Comparison of ENCODE assay signal across 13 cellular contexts in the genomic region with DNA sequence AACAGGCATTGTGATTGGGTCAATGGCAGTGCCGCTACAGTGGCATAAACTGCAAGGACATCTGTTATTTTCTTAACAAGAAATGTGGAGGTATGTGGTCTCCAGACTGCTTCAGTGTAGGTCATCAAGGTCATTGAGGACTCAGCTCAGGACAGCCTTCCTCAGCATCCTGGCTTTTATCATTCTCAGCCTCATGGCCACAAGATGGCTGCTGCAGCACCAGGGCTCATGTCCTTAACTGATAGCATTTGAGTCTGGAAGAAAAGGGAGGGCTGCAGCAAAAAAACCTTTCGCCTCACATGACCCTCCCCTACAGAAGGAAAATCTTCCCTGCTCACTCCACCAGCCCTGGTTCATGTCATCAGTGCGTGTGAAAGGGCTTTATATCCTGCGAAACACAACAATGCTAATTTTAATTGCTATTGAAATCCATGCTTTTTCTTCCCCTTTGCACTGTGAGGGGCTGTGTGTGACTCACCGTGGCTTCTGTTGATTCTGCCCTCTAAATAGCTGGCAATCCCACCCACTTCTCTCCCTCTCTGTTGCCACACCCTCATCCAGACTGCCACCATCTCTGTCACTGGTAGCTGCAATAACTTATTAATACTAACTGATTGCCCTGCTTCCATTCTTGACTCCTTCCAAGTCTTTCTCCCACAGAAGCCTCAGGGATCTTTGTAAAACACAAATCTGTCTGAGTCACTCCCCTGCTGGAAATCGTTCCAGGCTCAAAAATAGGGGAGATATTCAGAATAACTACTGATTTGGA. TPM values are rescaled to one million over a fixed set of nuclear protein-coding genes. Genes with fewer than 3 reads are reported as not detected.
DNase-seq lines count a peak whose midpoint lies in the region; ATAC-seq, FAIRE-seq and TF ChIP-seq lines count a peak whose summit lies in the region.
"Had no signal": no experiment of that assay in that cellular context is flagged by ENCODE, and none has a peak within 500 bp of the region (broad histone marks: within the 10 kb centered on the region; RNA-seq: fewer than 3 reads in every experiment).

No MANE protein-coding gene starts in this region.

- H3K4me1 ChIP-seq in ACC112 (ENCODE audit: control insufficient read depth, insufficient read depth, low read length, unreplicated experiment) (peaks cover 49% of the 10 kb centered on the region), IMR-90 (ENCODE audit: control insufficient read depth, insufficient read depth, low read length) (peaks cover 25% of the 10 kb centered on the region), K562 (replicated peaks in 1 of 2; ENCODE audit: control insufficient read depth in 2 of 2, insufficient read depth in 2 of 2, low read length in 2 of 2) (no peaks in the 10 kb centered on the region; a peak in 2 of 5 replicates), kidney (ENCODE audit: control insufficient read depth in 1 of 2, insufficient read depth in 1 of 2, low read depth in 1 of 2, low read length in 2 of 2) (no peaks in the 10 kb centered on the region), HepG2 (ENCODE audit: insufficient read depth, low read length) (peaks cover 8% of the 10 kb centered on the region; the same call in 1 of the 2 replicates)

- H3K9me1 ChIP-seq in IMR-90 (ENCODE audit: insufficient read depth, low read length): peaks cover 17% of the 10 kb centered on the region
- H3K9me1 ChIP-seq in K562 (ENCODE audit: control insufficient read depth, insufficient read depth, low read length): no peaks in the 10 kb centered on the region

- no peaks in the 10 kb centered on the region for H3K27me3 ChIP-seq in ACC112 (ENCODE audit: insufficient read depth, low read length)
- H3K27me3 ChIP-seq in IMR-90 (ENCODE audit: control insufficient read depth, insufficient read depth, low read length): no peaks in the 10 kb centered on the region
- H3K27me3 ChIP-seq in K562 (ENCODE audit: control insufficient read depth in 2 of 2, insufficient read depth in 2 of 2, low read length in 2 of 2): peaks cover 0 to 4% of the 10 kb centered on the region in 2 experiments; a peak in 1 of 5 replicates
- H3K27me3 ChIP-seq in HepG2 (ENCODE audit: control insufficient read depth in 1 of 2, insufficient read depth in 2 of 2, low read length in 2 of 2): peaks cover 0 to 12% of the 10 kb centered on the region in 2 experiments; a peak in 2 of 5 replicates
- H3K27me3 ChIP-seq: upper lobe of left lung had no signal

- peak overlapping the region; percentile 21; the same call in 1 of the 2 replicates for H4K91ac ChIP-seq in IMR-90 (ENCODE audit: insufficient read depth, low read depth, low read length)

- peak; percentile 53 for DNase-seq in IMR-90
- peak in 1 of 4 experiments; percentile 53 for DNase-seq in K562 (ENCODE audit: extremely low read depth in 1 of 4, low spot score in 3 of 4)
- DNase-seq in kidney: peak; percentile 2
- DNase-seq in HepG2 (ENCODE audit: low spot score): no peak
- DNase-seq in GM13977 (ENCODE audit: low spot score): no peak
- DNase-seq in D721Med (ENCODE audit: insufficient read length, low spot score): no peak
- DNase-seq in activated CD4-positive, alpha-beta T cell treated with anti-CD3 and anti-CD28 coated beads for 4 hours: no peak
- DNase-seq: KBM-7, upper lobe of left lung had no signal

- H3K56ac ChIP-seq in IMR-90 (ENCODE audit: extremely low read depth, insufficient read depth, low read length): no peak overlapping the region

- peak overlapping the region; percentile 79 for H2BK5ac ChIP-seq in IMR-90 (ENCODE audit: low read depth, low read length, poor library complexity, severe bottlenecking)

- BruUV-seq in IMR-90 (replicated peaks; lab: Mats Ljungman, UMichigan): no TSS peak
- BruUV-seq in K562 (replicated peaks; lab: Mats Ljungman, UMichigan): no TSS peak
- no TSS peak for BruUV-seq in HepG2 (replicated peaks; lab: Mats Ljungman, UMichigan)

- H3K18ac ChIP-seq in IMR-90 (ENCODE audit: low read depth, low read length): peak overlapping the region; percentile 78; the same call in 1 of the 2 replicates

- peak overlapping the region; percentile 25; the same call in 1 of the 2 replicates for H3K4ac ChIP-seq in IMR-90 (ENCODE audit: low read depth, low read length)

- peak overlapping the region; percentile 20 for H2AFZ ChIP-seq in ACC112 (ENCODE audit: low read length, unreplicated experiment)
- H2AFZ ChIP-seq in IMR-90 (replicated peaks; ENCODE audit: low read length, poor library complexity): no peak overlapping the region
- H2AFZ ChIP-seq in K562 (ENCODE audit: low read depth, low read length): peak overlapping the region; percentile 32; the same call in 1 of the 2 replicates
- no peak overlapping the region for H2AFZ ChIP-seq in HepG2 (ENCODE audit: low read length)

- no peak overlapping the region for H3K4me2 ChIP-seq in IMR-90 (ENCODE audit: low read depth, low read length)
- no peak overlapping the region for H3K4me2 ChIP-seq in K562 (ENCODE audit: insufficient read depth, low read length)
- no peak overlapping the region for H3K4me2 ChIP-seq in HepG2 (ENCODE audit: low read depth, low read length)

- H3K4me3 ChIP-seq in ACC112 (ENCODE audit: low read depth, low read length) (no peak overlapping the region), IMR-90 (ENCODE audit: insufficient read depth, low read depth, low read length) (no peak overlapping the region), K562 (no peak overlapping the region), kidney (ENCODE audit: low read length in 2 of 2) (no peak overlapping the region), HepG2 (replicated peaks in 1 of 3; ENCODE audit: insufficient read depth in 1 of 3, low read depth in 2 of 3, low read length in 3 of 3) (no peak overlapping the region)
- H3K4me3 ChIP-seq: lung, upper lobe of left lung had no signal

- H2BK120ac ChIP-seq in IMR-90 (ENCODE audit: low read depth, low read length): peak overlapping the region; percentile 55; the same call in 1 of the 2 replicates

- peak overlapping the region; percentile 33 for H2AK9ac ChIP-seq in IMR-90 (replicated peaks; ENCODE audit: low read depth, low read length, poor library complexity)

- H4K20me1 ChIP-seq in IMR-90 (ENCODE audit: insufficient read depth, low read length) (no peaks in the 10 kb centered on the region), K562 (replicated peaks; ENCODE audit: control insufficient read depth, insufficient read depth, low read length) (no peaks in the 10 kb centered on the region), HepG2 (ENCODE audit: insufficient read depth, low read length) (no peaks in the 10 kb centered on the region)

- no peaks in the 10 kb centered on the region for H3K36me3 ChIP-seq in ACC112 (ENCODE audit: insufficient read depth, low read length)
- H3K36me3 ChIP-seq in IMR-90 (ENCODE audit: control insufficient read depth, insufficient read depth, low read length): no peaks in the 10 kb centered on the region
- H3K36me3 ChIP-seq in K562 (ENCODE audit: control insufficient read depth, insufficient read depth, low read length): no peaks in the 10 kb centered on the region
- no peaks in the 10 kb centered on the region for H3K36me3 ChIP-seq in kidney (ENCODE audit: control insufficient read depth in 1 of 2, insufficient read depth in 2 of 2, low read length in 2 of 2)
- no peaks in the 10 kb centered on the region for H3K36me3 ChIP-seq in HepG2 (replicated peaks in 1 of 2; ENCODE audit: control insufficient read depth in 1 of 2, insufficient read depth in 2 of 2, low read length in 2 of 2)
- H3K36me3 ChIP-seq: neutrophil, upper lobe of left lung had no signal

- intact Hi-C loops in IMR-90 (cut with micrococcal nuclease): no loop called here
- intact Hi-C loops in K562 (cut with micrococcal nuclease): no loop called here
- intact Hi-C loops in kidney (cut with DNase I): no loop called here
- intact Hi-C loops in HepG2 (cut with micrococcal nuclease; ENCODE audit: unreplicated experiment): no loop called here

- peak overlapping the region; percentile 88 for H4K5ac ChIP-seq in IMR-90 (ENCODE audit: low read depth, low read length)

- H3K9ac ChIP-seq in IMR-90 (ENCODE audit: low read depth, low read length) (no peak overlapping the region), K562 (ENCODE audit: insufficient read depth in 1 of 2, low read depth in 2 of 2, low read length in 2 of 2) (no peak overlapping the region), kidney (ENCODE audit: low read length in 2 of 2) (no peak overlapping the region), HepG2 (ENCODE audit: insufficient read depth, low read depth, low read length) (no peak overlapping the region)

- 0 out of 2 replicates have a peak overlapping the region, but pooled peaks have one; percentile 38 for H2BK20ac ChIP-seq in IMR-90 (ENCODE audit: low read depth, low read length)

- TF ChIP-seq RAD21 in IMR-90 (IDR thresholded peaks at IDR 0.05; ENCODE audit: low read length) (no peak), K562 (CRISPR knock-in tag; conservative IDR thresholded peaks at IDR 0.05 in 1 of 2, IDR thresholded peaks at IDR 0.05 in 1 of 2) (no peak), HepG2 (CRISPR knock-in tag; IDR thresholded peaks at IDR 0.05) (no peak)

- POLR2A ChIA-PET in IMR-90 (lab: Charles Lee; ENCODE audit: unreplicated experiment) (no interaction called here), K562 (lab: Yijun Ruan, JAX) (interaction anchor here (0.8 to 1.7 kb wide), 3 partner anchors 13 to 15 kb away, joined by 3 to 4 read pairs (median 3); no protein-coding TSS in a partner anchor), HepG2 (lab: Yijun Ruan, JAX) (no interaction called here)

- peak overlapping the region; percentile 77 for H2AK5ac ChIP-seq in IMR-90 (ENCODE audit: low read depth, low read length)

- H3K27ac ChIP-seq in ACC112 (ENCODE audit: low read depth, low read length) (peak overlapping the region; percentile 44), IMR-90 (ENCODE audit: insufficient read depth, low read length) (peak overlapping the region; percentile 10; the same call in 1 of the 2 replicates), K562 (ENCODE audit: extremely low read depth, low read depth, low read length) (no peak overlapping the region), kidney (ENCODE audit: low read depth in 2 of 2, low read length in 2 of 2) (no peak overlapping the region), HepG2 (ENCODE audit: extremely low read length, insufficient read depth, low read length) (no peak overlapping the region)
- H3K27ac ChIP-seq: neutrophil, upper lobe of left lung had no signal

- in situ Hi-C loops in IMR-90 (cut with MboI; ENCODE audit: low sequenced_read_pairs): no loop called here
- in situ Hi-C loops in K562 (cut with MboI): loop anchor here (5.0 kb wide), 1 partner anchor 55 kb away; no protein-coding TSS in a partner anchor
- in situ Hi-C loops in HepG2 (cut with HindIII; ENCODE audit: extremely low pct_ligation_motif_present, low pct_unique_long_range_greater_than_20kb): no loop called here
- in situ Hi-C loops in GM13977 (cut with MboI; ENCODE audit: low pct_unique_long_range_greater_than_20kb, low sequenced_read_pairs, unreplicated experiment): no loop called here

- H3K9me3 ChIP-seq in IMR-90 (ENCODE audit: control insufficient read depth, insufficient read depth, low read length) (peaks cover 3% of the 10 kb centered on the region; the same call in 1 of the 2 replicates), K562 (replicated peaks; ENCODE audit: control insufficient read depth, insufficient read depth, low read depth, low read length) (no peaks in the 10 kb centered on the region), kidney (ENCODE audit: control insufficient read depth in 1 of 2, low read length in 2 of 2) (no peaks in the 10 kb centered on the region), HepG2 (ENCODE audit: low read length) (no peaks in the 10 kb centered on the region)
- H3K9me3 ChIP-seq: neutrophil, upper lobe of left lung had no signal

- CTCF ChIA-PET in IMR-90 (lab: Yijun Ruan, JAX) (interaction anchor here (0.6 to 2.4 kb wide), 2 partner anchors 15 to 210 kb away, joined by 3 to 9 read pairs; no protein-coding TSS in a partner anchor), K562 (lab: Yijun Ruan, JAX; ENCODE audit: low intra/inter-chr PET ratio) (no interaction called here), HepG2 (lab: Yijun Ruan, JAX; ENCODE audit: low intra/inter-chr PET ratio, low total read pairs) (no interaction called here)

- H2BK15ac ChIP-seq in IMR-90 (ENCODE audit: low read depth, low read length): peak overlapping the region; percentile 25; the same call in 1 of the 3 replicates

- H3K79me1 ChIP-seq in IMR-90 (ENCODE audit: low read depth in 1 of 2, low read length in 2 of 2): no peaks in the 10 kb centered on the region

- H3K23ac ChIP-seq in IMR-90 (ENCODE audit: low read depth, low read length): no peak overlapping the region

- H3K14ac ChIP-seq in IMR-90 (replicated peaks; ENCODE audit: low read depth, low read length): peak overlapping the region; percentile 59; the same call in 1 of the 2 replicates

- H4K8ac ChIP-seq in IMR-90 (ENCODE audit: low read depth in 2 of 2, low read length in 2 of 2): peak overlapping the region in 1 of 2 experiments; percentile 55; a peak in 2 of 4 replicates

- TF ChIP-seq POLR2A in IMR-90 (IDR thresholded peaks at IDR 0.05; ENCODE audit: low read depth, low read length): no peak
- no peak for TF ChIP-seq POLR2A in K562 (conservative IDR thresholded peaks at IDR 0.05)
- TF ChIP-seq POLR2A in HepG2 (IDR thresholded peaks at IDR 0.05; ENCODE audit: insufficient read depth in 1 of 2, low read depth in 2 of 2, low read length in 2 of 2): no peak

- ATAC-seq in IMR-90 (ENCODE audit: low read depth): peak; percentile 53
- ATAC-seq in K562: peak; percentile 64
- no peak for ATAC-seq in HepG2
- ATAC-seq: activated naive CD4-positive, alpha-beta T cell treated with anti-CD3 and anti-CD28 coated beads, Interleukin-2, amount 50 U/mL, for 72 hours had no signal

- TF ChIP-seq CTCF in IMR-90 (conservative IDR thresholded peaks at IDR 0.05; ENCODE audit: low read depth, low read length) (no peak), K562 (IDR thresholded peaks at IDR 0.05 in 2 of 3, conservative IDR thresholded peaks at IDR 0.05 in 1 of 3; ENCODE audit: insufficient read depth in 2 of 3, low read depth in 1 of 3, low read length in 3 of 3) (no peak), kidney (IDR thresholded peaks at IDR 0.05; ENCODE audit: borderline replicate concordance, extremely low read depth, insufficient read depth) (no peak), HepG2 (CRISPR knock-in tag; IDR thresholded peaks at IDR 0.05) (no peak), GM13977 (IDR thresholded peaks at IDR 0.05; ENCODE audit: extremely low read depth, insufficient read depth, missing control alignments) (no peak), D721Med (IDR thresholded peaks at IDR 0.05; ENCODE audit: insufficient read depth, missing control alignments) (no peak)

- FAIRE-seq in K562 (lab: Jason Lieb, UNC) (peak; percentile 75), kidney (lab: Jason Lieb, UNC) (no peak), HepG2 (lab: Jason Lieb, UNC) (no peak), D721Med (lab: Jason Lieb, UNC) (no peak)

- 100% methylated on average over 1 of the region's 6 CpGs; no CpG with 5 or more reads in 1 of the 2 experiments for WGBS in IMR-90 (ENCODE audit: extremely low coverage in 2 of 2, insufficient read length in 1 of 2), 2 experiments
- WGBS in K562 (ENCODE audit: insufficient coverage, low coverage, missing lambda C conversion rate): 34% methylated on average over 6 of the region's 6 CpGs
- WGBS in HepG2 (ENCODE audit: low lambda C conversion rate): 30% methylated on average over 6 of the region's 6 CpGs

- TF ChIP-seq EP300 in K562 (IDR thresholded peaks at IDR 0.05; ENCODE audit: low read length) (no peak), HepG2 (IDR thresholded peaks at IDR 0.05; ENCODE audit: low read depth in 2 of 2, low read length in 2 of 2) (no peak), HepG2 (CRISPR knock-in tag; IDR thresholded peaks at IDR 0.05; ENCODE audit: borderline replicate concordance) (no peak)

- H3K79me2 ChIP-seq in ACC112 (ENCODE audit: control insufficient read depth, insufficient read depth, low read length, unreplicated experiment) (no peaks in the 10 kb centered on the region), K562 (ENCODE audit: control insufficient read depth, insufficient read depth, low read length) (no peaks in the 10 kb centered on the region), HepG2 (ENCODE audit: insufficient read depth, low read length) (no peaks in the 10 kb centered on the region)

- dilution Hi-C loops in IMR-90 (cut with HindIII; ENCODE audit: low sequenced_read_pairs, unreplicated experiment): no loop called here

RNA-seq across cellular contexts. Expression of a gene that starts 43.8 kb away (rescaled TPM):
- total RNA-seq in IMR-90 (2012; rRNA removed): not detected in 2 replicates
- polyA plus RNA-seq in IMR-90 (2012; rRNA removed): 0.37 and 0.80 TPM in 2 replicates
- polyA plus RNA-seq in IMR-90 (2012; cell fraction: cytosol; rRNA removed): 0.95 and 2.3 TPM in 2 replicates
- polyA plus RNA-seq in IMR-90 (2012; cell fraction: nucleus; rRNA removed; ENCODE audit: low replicate concordance): 0.64 and 0.66 TPM in 2 replicates
- total RNA-seq in K562 (2011; cell fraction: chromatin; rRNA removed; ENCODE audit: low replicate concordance): not detected in 2 replicates
- total RNA-seq in K562 (2011; cell fraction: nucleolus; rRNA removed): not detected in 2 replicates
- total RNA-seq in K562 (2011; cell fraction: nucleoplasm; rRNA removed): not detected in 2 replicates
- not detected in 2 replicates for total RNA-seq in K562 (2014; rRNA removed)
- not detected in 2 replicates for total RNA-seq in K562 (2014; rRNA removed; fragmentation: Illumina TruSeq; extraction: Trizol)
- total RNA-seq in K562 (2015; rRNA removed; fragmentation: Illumina TruSeq; extraction: Trizol): not detected in 2 replicates
- total RNA-seq in K562 (2021): 0.20 TPM in 1 of 2 replicates, not detected in the other
- not detected in 2 replicates for polyA plus RNA-seq in K562 (2011; rRNA removed)
- polyA plus RNA-seq in K562 (2011; cell fraction: cytosol; rRNA removed): not detected in 2 replicates
- polyA plus RNA-seq in K562 (2011; cell fraction: nucleus; rRNA removed): not detected in 2 replicates
- polyA plus RNA-seq in K562 (2012): not detected in 2 replicates
- not detected in 2 replicates for polyA plus RNA-seq in K562 (2014; fragmentation: Illumina TruSeq; extraction: Trizol)
- not detected for polyA plus RNA-seq in K562 (2014; fragmentation: Nextera tagmentation; extraction: Ambion mirVana)
- polyA plus RNA-seq in K562 (2014; rRNA removed): not detected in 2 replicates
- polyA minus RNA-seq in K562 (2011; rRNA and poly(A)+ RNA removed): not detected in 2 replicates
- polyA minus RNA-seq in K562 (2011; cell fraction: cytosol; rRNA and poly(A)+ RNA removed): not detected in 2 replicates
- not detected in 2 replicates for polyA minus RNA-seq in K562 (2011; cell fraction: nucleus; rRNA and poly(A)+ RNA removed)
- total RNA-seq in kidney: 2.0 TPM
- 3.9 TPM for polyA plus RNA-seq in kidney (ENCODE audit: insufficient read depth, low read depth, low replicate concordance)
- total RNA-seq in HepG2 (2016; rRNA removed; fragmentation: Illumina TruSeq; extraction: Trizol): not detected in 2 replicates
- not detected in 2 replicates for total RNA-seq in HepG2 (2016; cell fraction: cytosol; rRNA removed; fragmentation: Illumina TruSeq; extraction: Trizol; ENCODE audit: low read depth)
- total RNA-seq in HepG2 (2016; cell fraction: insoluble cytoplasmic fraction; rRNA removed; fragmentation: Illumina TruSeq; extraction: Trizol): not detected in 2 replicates
- not detected in 2 replicates for total RNA-seq in HepG2 (2016; cell fraction: membrane; rRNA removed; fragmentation: Illumina TruSeq; extraction: Trizol)
- total RNA-seq in HepG2 (2016; cell fraction: nucleus; rRNA removed; fragmentation: Illumina TruSeq; extraction: Trizol): not detected in 2 replicates
- 0.04 TPM in 1 of 2 replicates, not detected in the other for polyA plus RNA-seq in HepG2 (2011; rRNA removed)
- 0.07 TPM in 1 of 2 replicates, not detected in the other for polyA plus RNA-seq in HepG2 (2011; cell fraction: cytosol; rRNA removed)
- 0.16 and 0.34 TPM in 2 replicates for polyA plus RNA-seq in HepG2 (2011; cell fraction: nucleus; rRNA removed)
- 0.17 and 1.2 TPM in 2 replicates for polyA plus RNA-seq in HepG2 (2012)
- polyA plus RNA-seq in HepG2 (2016; cell fraction: cytosol; fragmentation: Illumina TruSeq; extraction: Trizol; ENCODE audit: low read depth): 0.20 and 0.28 TPM in 2 replicates
- polyA plus RNA-seq in HepG2 (2016; cell fraction: insoluble cytoplasmic fraction; fragmentation: Illumina TruSeq; extraction: Trizol; ENCODE audit: low read depth): 0.41 TPM in 1 of 2 replicates, not detected in the other
- polyA plus RNA-seq in HepG2 (2016; cell fraction: membrane; fragmentation: Illumina TruSeq; extraction: Trizol; ENCODE audit: low read depth): 0.17 TPM in 1 of 2 replicates, not detected in the other
- polyA plus RNA-seq in HepG2 (2016; cell fraction: nucleus; fragmentation: Illumina TruSeq; extraction: Trizol; ENCODE audit: insufficient read depth, low read depth): 0.27 and 0.37 TPM in 2 replicates
- 0.20 and 1.1 TPM in 2 replicates for polyA minus RNA-seq in HepG2 (2011; rRNA and poly(A)+ RNA removed; ENCODE audit: low replicate concordance)
- not detected in 2 replicates for polyA minus RNA-seq in HepG2 (2011; cell fraction: cytosol; rRNA and poly(A)+ RNA removed)
- not detected in 2 replicates for polyA minus RNA-seq in HepG2 (2011; cell fraction: nucleus; rRNA and poly(A)+ RNA removed)
- total RNA-seq: activated naive CD4-positive, alpha-beta T cell treated with anti-CD3 and anti-CD28 coated beads, Interleukin-2, amount 50 U/mL, for 72 hours had no signal

Comparison
In these comparisons a context has a peak if more than half of its experiments do, and no peak if none do; other contexts are left out.
1. H2AFZ ChIP-seq: peak in ACC112 (single experiment) and K562 (single experiment); none in IMR-90 (single experiment) and HepG2 (single experiment).
2. H3K27ac ChIP-seq: peak in ACC112 (single experiment) and IMR-90 (single experiment); none in K562 (single experiment), kidney (0 of 2) and HepG2 (single experiment).
3. DNase-seq: peak in IMR-90 (single experiment) and kidney (single experiment); none in HepG2 (single experiment), GM13977 (single experiment), D721Med (single experiment) and activated CD4-positive, alpha-beta T cell treated with anti-CD3 and anti-CD28 coated beads for 4 hours (0 of 2).